9 cellular contexts compared by ENCODE assay signal in genomic region chr20:1225263-1225728, GRCh38. TPM values are rescaled to one million over a fixed set of nuclear protein-coding genes. Genes with fewer than 3 reads are reported as not detected.
DNase-seq lines count a peak whose midpoint lies in the region; ATAC-seq and TF ChIP-seq lines count a peak whose summit lies in the region.
"Had no signal": no experiment of that assay in that cellular context is flagged by ENCODE, and none has a peak within 500 bp of the region (broad histone marks: within the 10 kb centered on the region; RNA-seq: fewer than 3 reads in every experiment).

No MANE protein-coding gene starts in this region.

- peak overlapping the region; percentile 88 for H3K4me3 Mint-ChIP-seq in glutamatergic neuron (ENCODE audit: unreplicated experiment)
- peak overlapping the region; percentile 66 for H3K4me3 Mint-ChIP-seq in stimulated activated effector memory CD8-positive, alpha-beta T cell treated with anti-CD3 and anti-CD28 coated beads, Interleukin-12 subunit alpha, Interleukin-12 subunit beta, amount 100 ng/mL, for 72 hours

- H3K9me3 Mint-ChIP-seq in glutamatergic neuron (ENCODE audit: unreplicated experiment): peaks cover 3% of the 10 kb centered on the region
- H3K9me3 Mint-ChIP-seq in stimulated activated effector memory CD8-positive, alpha-beta T cell treated with anti-CD3 and anti-CD28 coated beads, Interleukin-12 subunit alpha, Interleukin-12 subunit beta, amount 100 ng/mL, for 72 hours: peaks cover 2% of the 10 kb centered on the region

- no peaks in the 10 kb centered on the region for H3K4me1 Mint-ChIP-seq in glutamatergic neuron (ENCODE audit: low read depth, unreplicated experiment)
- peaks cover 14% of the 10 kb centered on the region for H3K4me1 Mint-ChIP-seq in stimulated activated effector memory CD8-positive, alpha-beta T cell treated with anti-CD3 and anti-CD28 coated beads, Interleukin-12 subunit alpha, Interleukin-12 subunit beta, amount 100 ng/mL, for 72 hours

- peak; percentile 66 for ATAC-seq in stimulated activated effector memory CD8-positive, alpha-beta T cell treated with anti-CD3 and anti-CD28 coated beads, Interleukin-12 subunit alpha, Interleukin-12 subunit beta, amount 100 ng/mL, for 72 hours
- ATAC-seq in HG03469 (IDR thresholded peaks at IDR 0.05; ENCODE audit: unreplicated experiment) (no peak), HG03460 (IDR thresholded peaks at IDR 0.05; ENCODE audit: unreplicated experiment) (no peak)

- no peaks in the 10 kb centered on the region for H3K27me3 Mint-ChIP-seq in glutamatergic neuron (ENCODE audit: unreplicated experiment)

- no peak for TF ChIP-seq CTCF in glutamatergic neuron (IDR thresholded peaks at IDR 0.05; ENCODE audit: partially characterized antibody, unreplicated experiment)

- peak; percentile 61 for DNase-seq in NCI-H146 treated with DMSO at 0.1 percent for 48 hours (lab: John Stamatoyannopoulos, UW; ENCODE audit: unreplicated experiment)
- no peak for DNase-seq in NCI-H146 (lab: John Stamatoyannopoulos, UW)
- peak; percentile 79 for DNase-seq in SW480 (ENCODE audit: low spot score)
- no peak for DNase-seq in glutamatergic neuron
- no peak for DNase-seq in stimulated activated effector memory CD8-positive, alpha-beta T cell treated with anti-CD3 and anti-CD28 coated beads, Interleukin-12 subunit alpha, Interleukin-12 subunit beta, amount 100 ng/mL, for 72 hours (ENCODE audit: low spot score in 2 of 2)
- DNase-seq in NCI-H2227 (lab: John Stamatoyannopoulos, UW; ENCODE audit: unreplicated experiment): no peak

- peak overlapping the region; percentile 28 for H3K27ac Mint-ChIP-seq in glutamatergic neuron (ENCODE audit: unreplicated experiment)
- no peak overlapping the region for H3K27ac Mint-ChIP-seq in stimulated activated effector memory CD8-positive, alpha-beta T cell treated with anti-CD3 and anti-CD28 coated beads, Interleukin-12 subunit alpha, Interleukin-12 subunit beta, amount 100 ng/mL, for 72 hours

- H3K36me3 Mint-ChIP-seq in glutamatergic neuron (ENCODE audit: unreplicated experiment): peaks cover 4% of the 10 kb centered on the region
- peaks cover 5% of the 10 kb centered on the region for H3K36me3 Mint-ChIP-seq in stimulated activated effector memory CD8-positive, alpha-beta T cell treated with anti-CD3 and anti-CD28 coated beads, Interleukin-12 subunit alpha, Interleukin-12 subunit beta, amount 100 ng/mL, for 72 hours

RNA-seq across cellular contexts. Expression of gene RAD21L1, which starts 0.5 kb away (rescaled TPM):
- total RNA-seq in glutamatergic neuron (ENCODE audit: unreplicated experiment): not detected

RNA-seq across cellular contexts. Expression of gene C20orf202, which starts 22.0 kb away (rescaled TPM):
- not detected for total RNA-seq in glutamatergic neuron (ENCODE audit: unreplicated experiment)
- total RNA-seq: RPMI7951 had no signal

RNA-seq across cellular contexts. Expression of gene TMEM74B, which starts 40.5 kb away (rescaled TPM):
- 5.0 TPM for total RNA-seq in glutamatergic neuron (ENCODE audit: unreplicated experiment)
- total RNA-seq: RPMI7951 had no signal

RNA-seq across cellular contexts. Expression of gene SNPH, which starts 40.8 kb away (rescaled TPM):
- 34.5 TPM for total RNA-seq in glutamatergic neuron (ENCODE audit: unreplicated experiment)

Comparison
In these comparisons a context has a peak if more than half of its experiments do, and no peak if none do; other contexts are left out.
1. DNase-seq: peak in NCI-H146 treated with DMSO at 0.1 percent for 48 hours (single experiment) and SW480 (single experiment); none in NCI-H146 (single experiment), glutamatergic neuron (single experiment), stimulated activated effector memory CD8-positive, alpha-beta T cell treated with anti-CD3 and anti-CD28 coated beads, Interleukin-12 subunit alpha, Interleukin-12 subunit beta, amount 100 ng/mL, for 72 hours (0 of 2) and NCI-H2227 (single experiment).